ENCODE assay signal across 8 cellular contexts in genomic region chr22:37218771-37219411, GRCh38. TPM values are rescaled to one million over a fixed set of nuclear protein-coding genes. Genes with fewer than 3 reads are reported as not detected.
A peak's percentile ranks its signal among the peaks of the same experiment; 100 is the strongest.
DNase-seq lines count a peak whose midpoint lies in the region; ATAC-seq and TF ChIP-seq lines count a peak whose summit lies in the region.

No MANE protein-coding gene starts in this region.

- peak overlapping the region; percentile 69 for H3K27ac Mint-ChIP-seq in stimulated activated memory B cell treated with anti-CD40 and anti-IgM and Interleukin-4, amounts not matched to agents 10 μg/mL and 1 μg/mL and 100 μg/mL, for 72 hours

- ATAC-seq in HG03432 (IDR thresholded peaks at IDR 0.05; ENCODE audit: unreplicated experiment): peak; percentile 80
- peak; percentile 97 for ATAC-seq in stimulated activated memory B cell treated with anti-CD40 and anti-IgM and Interleukin-4, amounts not matched to agents 10 μg/mL and 1 μg/mL and 100 μg/mL, for 72 hours
- ATAC-seq in gastrocnemius medialis: no peak

- no peaks in the 10 kb centered on the region for H3K27me3 Mint-ChIP-seq in stimulated activated memory B cell treated with anti-CD40 and anti-IgM and Interleukin-4, amounts not matched to agents 10 μg/mL and 1 μg/mL and 100 μg/mL, for 72 hours

- H3K9me3 Mint-ChIP-seq in stimulated activated memory B cell treated with anti-CD40 and anti-IgM and Interleukin-4, amounts not matched to agents 10 μg/mL and 1 μg/mL and 100 μg/mL, for 72 hours: peaks cover 8% of the 10 kb centered on the region

- peaks cover 77% of the 10 kb centered on the region for H3K4me1 Mint-ChIP-seq in stimulated activated memory B cell treated with anti-CD40 and anti-IgM and Interleukin-4, amounts not matched to agents 10 μg/mL and 1 μg/mL and 100 μg/mL, for 72 hours

- no peak overlapping the region for H3K4me3 ChIP-seq in gastrocnemius medialis

- peak; percentile 30 for DNase-seq in NK-92 treated with Interleukin-12 subunit alpha and Interleukin-12 subunit beta, amount 100 ng/mL, for 24 hours (lab: John Stamatoyannopoulos, UW)
- DNase-seq in NK-92 (lab: John Stamatoyannopoulos, UW; ENCODE audit: unreplicated experiment) (no peak), activated T-helper 1 cell treated with Interleukin-2 at 50 U/mL for 16 hours (ENCODE audit: low read depth) (peak; percentile 58), NCI-H2029 (lab: John Stamatoyannopoulos, UW) (no peak), gastrocnemius medialis (no peak), SK-N-DZ (ENCODE audit: low spot score) (no peak)

- TF ChIP-seq CTCF in gastrocnemius medialis (IDR thresholded peaks at IDR 0.05 in 4 of 5, conservative IDR thresholded peaks at IDR 0.05 in 1 of 5): no peak

- peaks cover 0 to 22% (median 0%) of the 10 kb centered on the region in 3 donors for H3K27me3 ChIP-seq in gastrocnemius medialis

- H3K4me1 ChIP-seq in gastrocnemius medialis: no peaks in the 10 kb centered on the region

- no peak for TF ChIP-seq POLR2A in gastrocnemius medialis (IDR thresholded peaks at IDR 0.05)

- no peaks in the 10 kb centered on the region for H3K9me3 ChIP-seq in gastrocnemius medialis

- no peaks in the 10 kb centered on the region for H3K36me3 ChIP-seq in gastrocnemius medialis

- H3K27ac ChIP-seq in gastrocnemius medialis: no peak overlapping the region

- peaks cover 22% of the 10 kb centered on the region for H3K36me3 Mint-ChIP-seq in stimulated activated memory B cell treated with anti-CD40 and anti-IgM and Interleukin-4, amounts not matched to agents 10 μg/mL and 1 μg/mL and 100 μg/mL, for 72 hours

- in situ Hi-C loops in gastrocnemius medialis (cut with MboI; ENCODE audit: low sequenced_read_pairs in 4 of 4): loop anchor here in 1 of 4 donors (25.0 kb wide), 1 partner anchor 132 kb away; no protein-coding TSS in a partner anchor

- intact Hi-C loops in gastrocnemius medialis (cut with DNase I; ENCODE audit: low total_unique reads): no loop called here

- peak overlapping the region; percentile 61 for H3K4me3 Mint-ChIP-seq in stimulated activated memory B cell treated with anti-CD40 and anti-IgM and Interleukin-4, amounts not matched to agents 10 μg/mL and 1 μg/mL and 100 μg/mL, for 72 hours

RNA-seq across cellular contexts. Expression of gene SSTR3, which starts 6.6 kb away (rescaled TPM):
- total RNA-seq in gastrocnemius medialis: not detected
- 0.05 and 0.08 TPM in 2 replicates for polyA plus RNA-seq in SK-N-DZ (2014; cell fraction: cytosol; rRNA removed)
- 0.03 TPM in 1 of 2 replicates, not detected in the other for polyA plus RNA-seq in SK-N-DZ (2014; cell fraction: nucleus; rRNA removed)

RNA-seq across cellular contexts. Expression of gene RAC2, which starts 25.2 kb away (rescaled TPM):
- total RNA-seq in gastrocnemius medialis: 1 to 10 TPM in 3 of 4 donors, not detected in 1; 1.9 to 3.7 (median 3.5) TPM
- polyA plus RNA-seq in SK-N-DZ (2014; cell fraction: cytosol; rRNA removed): 0.44 and 0.71 TPM in 2 replicates
- polyA plus RNA-seq in SK-N-DZ (2014; cell fraction: nucleus; rRNA removed): not detected in 2 replicates

RNA-seq across cellular contexts. Expression of gene C1QTNF6, which starts 30.8 kb away (rescaled TPM):
- total RNA-seq in gastrocnemius medialis: under 1 TPM; 0.46 to 1.00 (median 0.84) TPM
- polyA plus RNA-seq in SK-N-DZ (2014; cell fraction: cytosol; rRNA removed): 1.0 and 1.8 TPM in 2 replicates
- 2.6 and 4.0 TPM in 2 replicates for polyA plus RNA-seq in SK-N-DZ (2014; cell fraction: nucleus; rRNA removed)

Comparison
In these comparisons a context has a peak if more than half of its experiments do, and no peak if none do; other contexts are left out.
1. DNase-seq: peak in NK-92 treated with Interleukin-12 subunit alpha and Interleukin-12 subunit beta, amount 100 ng/mL, for 24 hours (single experiment) and activated T-helper 1 cell treated with Interleukin-2 at 50 U/mL for 16 hours (single experiment); none in NK-92 (single experiment), NCI-H2029 (single experiment), gastrocnemius medialis (0 of 2) and SK-N-DZ (single experiment).
2. ATAC-seq: peak in HG03432 (single experiment) and stimulated activated memory B cell treated with anti-CD40 and anti-IgM and Interleukin-4, amounts not matched to agents 10 μg/mL and 1 μg/mL and 100 μg/mL, for 72 hours (single experiment); none in gastrocnemius medialis (0 of 2).